ENCODE assay signal across 21 cellular contexts in genomic region chr4:176066757-176067156, GRCh38. TPM values are rescaled to one million over a fixed set of nuclear protein-coding genes. Genes with fewer than 3 reads are reported as not detected.
A peak's percentile ranks its signal among the peaks of the same experiment; 100 is the strongest.
DNase-seq lines count a peak whose midpoint lies in the region; ATAC-seq and TF ChIP-seq lines count a peak whose summit lies in the region.
"Had no signal": no experiment of that assay in that cellular context is flagged by ENCODE, and none has a peak within 500 bp of the region (broad histone marks: within the 10 kb centered on the region; RNA-seq: fewer than 3 reads in every experiment).

No MANE protein-coding gene starts in this region.

- no peaks in the 10 kb centered on the region for H3K79me2 ChIP-seq in OCI-LY3 (ENCODE audit: low read length)

- H3K27me3 ChIP-seq in OCI-LY3 (ENCODE audit: low read depth, low read length) (no peaks in the 10 kb centered on the region), suprapubic skin (peaks cover 5% of the 10 kb centered on the region), endodermal cell (ENCODE audit: control insufficient read depth, insufficient read depth, low read length, poor library complexity, severe bottlenecking) (no peaks in the 10 kb centered on the region), foreskin keratinocyte (peaks cover 3% of the 10 kb centered on the region)
- no peaks in the 10 kb centered on the region for H3K27me3 ChIP-seq in CD4-positive, alpha-beta memory T cell (ENCODE audit: insufficient read depth, low read length)
- H3K27me3 ChIP-seq: body of pancreas, colonic mucosa, vagina had no signal

- H3K4me1 ChIP-seq in OCI-LY3 (ENCODE audit: low read length) (peaks cover 8% of the 10 kb centered on the region), suprapubic skin (peaks cover 14% of the 10 kb centered on the region), endodermal cell (ENCODE audit: control insufficient read depth, insufficient read depth, low read length) (no peaks in the 10 kb centered on the region), foreskin keratinocyte (no peaks in the 10 kb centered on the region)
- H3K4me1 ChIP-seq in CD4-positive, alpha-beta memory T cell (ENCODE audit: insufficient read depth, low read length) = peaks cover 9% of the 10 kb centered on the region
- H3K4me1 ChIP-seq: vagina had no signal

- H3K9me3 ChIP-seq in OCI-LY3 (ENCODE audit: insufficient read depth, low read length) (no peaks in the 10 kb centered on the region), suprapubic skin (no peaks in the 10 kb centered on the region), endodermal cell (ENCODE audit: control insufficient read depth, low read length) (no peaks in the 10 kb centered on the region)
- no peaks in the 10 kb centered on the region for H3K9me3 ChIP-seq in CD4-positive, alpha-beta memory T cell (ENCODE audit: control insufficient read depth in 1 of 2, low read length in 2 of 2)
- H3K9me3 ChIP-seq: body of pancreas, colonic mucosa, vagina had no signal

- TF ChIP-seq CTCF in OCI-LY3 (IDR thresholded peaks at IDR 0.05; ENCODE audit: low read depth, low read length) (no peak), suprapubic skin (IDR thresholded peaks at IDR 0.05) (no peak), endodermal cell (conservative IDR thresholded peaks at IDR 0.05) (no peak), foreskin keratinocyte (conservative IDR thresholded peaks at IDR 0.05) (no peak)

- H3K36me3 ChIP-seq in OCI-LY3 (replicated peaks; ENCODE audit: low read depth, low read length) (no peaks in the 10 kb centered on the region), suprapubic skin (no peaks in the 10 kb centered on the region), endodermal cell (ENCODE audit: control insufficient read depth, insufficient read depth, low read length) (no peaks in the 10 kb centered on the region)
- H3K36me3 ChIP-seq in CD4-positive, alpha-beta memory T cell (ENCODE audit: insufficient read depth, low read length) = no peaks in the 10 kb centered on the region
- H3K36me3 ChIP-seq: colonic mucosa, vagina had no signal

- H3K4me1 Mint-ChIP-seq in endodermal cell = peaks cover 5% of the 10 kb centered on the region
- H3K4me1 Mint-ChIP-seq in CD4-positive, alpha-beta memory T cell = peaks cover 8 to 13% (median 11%) of the 10 kb centered on the region in 4 donors

- H3K27ac Mint-ChIP-seq in endodermal cell = no peak overlapping the region
- no peak overlapping the region for H3K27ac Mint-ChIP-seq in CD4-positive, alpha-beta memory T cell
- H3K27ac Mint-ChIP-seq: activated T-helper 1 cell treated with anti-CD3 and anti-CD28 coated beads, Interleukin-12 subunit alpha, Interleukin-12 subunit beta, Interleukin-2, Interleukin-4 antibody, amounts not matched to agents 30 ng/mL and 10 ng/mL and 1 ng/mL, durations not matched to agents 14 hours and 24 hours and 36 hours; CD8-positive, alpha-beta T cell; nephron progenitor cell had no signal

- no peak for TF ChIP-seq POLR2A in suprapubic skin (IDR thresholded peaks at IDR 0.05)

- intact Hi-C loops in CD4-positive, alpha-beta memory T cell (cut with micrococcal nuclease) = no loop called here

- H3K36me3 Mint-ChIP-seq in endodermal cell (ENCODE audit: low read depth) = no peaks in the 10 kb centered on the region
- H3K36me3 Mint-ChIP-seq in CD4-positive, alpha-beta memory T cell = no peaks in the 10 kb centered on the region
- H3K36me3 Mint-ChIP-seq: activated naive CD8-positive, alpha-beta T cell treated with anti-CD3 and anti-CD28 coated beads for 36 hours; CD8-positive, alpha-beta T cell had no signal

- CTCF ChIA-PET in CD4-positive, alpha-beta memory T cell (lab: Charles Lee; ENCODE audit: partially characterized antibody) = no interaction called here

- no peak for TF ChIP-seq EP300 in suprapubic skin (IDR thresholded peaks at IDR 0.05)

- 75% methylated on average over 6 of the region's 6 CpGs for WGBS in suprapubic skin
- WGBS in endodermal cell (ENCODE audit: insufficient coverage in 1 of 2, insufficient read length in 1 of 2), 2 experiments = 90% methylated on average over 6 of the region's 6 CpGs; no CpG with 5 or more reads in 1 of the 2 experiments

- no peak overlapping the region for H2AFZ ChIP-seq in OCI-LY3 (ENCODE audit: low read depth, low read length)

- H3K4me2 ChIP-seq in OCI-LY3 (ENCODE audit: low read length) = peak overlapping the region; percentile 81

- no peaks in the 10 kb centered on the region for H4K20me1 ChIP-seq in OCI-LY3 (ENCODE audit: insufficient read depth, low read length)

- no peak overlapping the region; the same call in 1 of the 2 replicates for H3K9ac ChIP-seq in OCI-LY3 (ENCODE audit: low read length)
- no peak overlapping the region for H3K9ac ChIP-seq in endodermal cell (ENCODE audit: extremely low read depth, low read length, poor library complexity, severe bottlenecking)

- no peak overlapping the region for H3K4me3 Mint-ChIP-seq in endodermal cell
- H3K4me3 Mint-ChIP-seq in CD4-positive, alpha-beta memory T cell = no peak overlapping the region

- H3K4me3 ChIP-seq in OCI-LY3 (ENCODE audit: low read length) = peak overlapping the region; percentile 86
- H3K4me3 ChIP-seq in suprapubic skin = peak overlapping the region; percentile 64
- H3K4me3 ChIP-seq in endodermal cell (ENCODE audit: low read length) = no peak overlapping the region
- no peak overlapping the region for H3K4me3 ChIP-seq in CD4-positive, alpha-beta memory T cell (ENCODE audit: low read length in 2 of 2)

- H3K27ac ChIP-seq in OCI-LY3 (ENCODE audit: low read length) (no peak overlapping the region), suprapubic skin (no peak overlapping the region), endodermal cell (ENCODE audit: low read depth, low read length) (no peak overlapping the region), foreskin keratinocyte (no peak overlapping the region)
- H3K27ac ChIP-seq in CD4-positive, alpha-beta memory T cell (ENCODE audit: low read depth, low read length) = no peak overlapping the region
- H3K27ac ChIP-seq: colonic mucosa, RWPE1, vagina had no signal

- POLR2A ChIA-PET in CD4-positive, alpha-beta memory T cell (lab: Charles Lee; ENCODE audit: partially characterized antibody) = no interaction called here

- no peak for ATAC-seq in foreskin keratinocyte

- peaks cover 2% of the 10 kb centered on the region for H3K27me3 Mint-ChIP-seq in endodermal cell (ENCODE audit: insufficient read depth)
- H3K27me3 Mint-ChIP-seq in CD4-positive, alpha-beta memory T cell = peaks cover 12% of the 10 kb centered on the region in 2 donors

- no peaks in the 10 kb centered on the region for H3K9me3 Mint-ChIP-seq in endodermal cell
- H3K9me3 Mint-ChIP-seq in CD4-positive, alpha-beta memory T cell = peaks cover 0 to 2% (median 0%) of the 10 kb centered on the region in 8 donors
- H3K9me3 Mint-ChIP-seq: activated naive CD8-positive, alpha-beta T cell treated with anti-CD3 and anti-CD28 coated beads for 36 hours; activated T-helper 1 cell treated with anti-CD3 and anti-CD28 coated beads, Interleukin-12 subunit alpha, Interleukin-12 subunit beta, Interleukin-2, Interleukin-4 antibody, amounts not matched to agents 30 ng/mL and 10 ng/mL and 1 ng/mL, durations not matched to agents 14 hours and 24 hours and 36 hours; CD8-positive, alpha-beta T cell; nephron progenitor cell had no signal

- DNase-seq in NCI-H82 (lab: John Stamatoyannopoulos, UW) = peak; percentile 2
- no peak for DNase-seq in NCI-H82 treated with DMSO at 0.1 percent for 48 hours (lab: John Stamatoyannopoulos, UW; ENCODE audit: unreplicated experiment)
- peak; percentile 1 to 56 for DNase-seq in hippocampal formation (lab: John Stamatoyannopoulos, UW)
- no peak for DNase-seq in suprapubic skin (ENCODE audit: low spot score in 2 of 2)
- DNase-seq in endodermal cell = no peak
- no peak for DNase-seq in foreskin keratinocyte
- DNase-seq in CD4-positive, alpha-beta memory T cell = no peak
- DNase-seq: activated CD4-positive, CD25-positive, alpha-beta regulatory T cell treated with anti-CD3 and anti-CD28 coated beads, Interleukin-2, amount 50 U/mL, for 72 hours; activated naive CD8-positive, alpha-beta T cell treated with anti-CD3 and anti-CD28 coated beads for 36 hours; body of pancreas; CD8-positive, alpha-beta T cell; colonic mucosa; Kasumi-1; NCI-H2107; nephron progenitor cell; NK-92 treated with Interleukin-12 subunit alpha and Interleukin-12 subunit beta, amount 100 ng/mL, for 24 hours; stimulated activated CD4-positive, alpha-beta T cell treated with anti-CD3 and anti-CD28 coated beads, Interleukin-12 subunit alpha, Interleukin-12 subunit beta, amount 100 ng/mL, for 4 hours had no signal

RNA-seq across cellular contexts. Expression of gene WDR17, which starts 1.1 kb away (rescaled TPM):
- under 1 TPM; 0.19 to 0.72 (median 0.53) TPM for total RNA-seq in suprapubic skin
- 1 to 10 TPM; 3.5 to 7.3 TPM for total RNA-seq in endodermal cell
- 8.5 TPM for polyA plus RNA-seq in endodermal cell (2013, experiment 1 of 2)
- polyA plus RNA-seq in endodermal cell (2013, experiment 2 of 2) = 8.0 TPM
- 1.1 and 1.3 TPM in 2 replicates for total RNA-seq in foreskin keratinocyte
- polyA plus RNA-seq in foreskin keratinocyte = 0.12 and 0.16 TPM in 2 replicates
- under 1 TPM; 0.26 to 0.42 TPM for total RNA-seq in CD4-positive, alpha-beta memory T cell
- under 1 TPM in 1 of 2 donors, not detected in 1; 0.20 TPM for polyA plus RNA-seq in CD4-positive, alpha-beta memory T cell

Comparison
In these comparisons a context has a peak if more than half of its experiments do, and no peak if none do; other contexts are left out.
1. DNase-seq: peak in NCI-H82 (single experiment) and hippocampal formation (2 of 2); none in NCI-H82 treated with DMSO at 0.1 percent for 48 hours (single experiment), suprapubic skin (0 of 2), endodermal cell (single experiment), foreskin keratinocyte (0 of 2) and CD4-positive, alpha-beta memory T cell (0 of 5).
2. H3K4me3 ChIP-seq: peak in OCI-LY3 (single experiment) and suprapubic skin (single experiment); none in endodermal cell (single experiment) and CD4-positive, alpha-beta memory T cell (0 of 2).